9 cellular contexts compared by ENCODE assay signal in the genomic region with DNA sequence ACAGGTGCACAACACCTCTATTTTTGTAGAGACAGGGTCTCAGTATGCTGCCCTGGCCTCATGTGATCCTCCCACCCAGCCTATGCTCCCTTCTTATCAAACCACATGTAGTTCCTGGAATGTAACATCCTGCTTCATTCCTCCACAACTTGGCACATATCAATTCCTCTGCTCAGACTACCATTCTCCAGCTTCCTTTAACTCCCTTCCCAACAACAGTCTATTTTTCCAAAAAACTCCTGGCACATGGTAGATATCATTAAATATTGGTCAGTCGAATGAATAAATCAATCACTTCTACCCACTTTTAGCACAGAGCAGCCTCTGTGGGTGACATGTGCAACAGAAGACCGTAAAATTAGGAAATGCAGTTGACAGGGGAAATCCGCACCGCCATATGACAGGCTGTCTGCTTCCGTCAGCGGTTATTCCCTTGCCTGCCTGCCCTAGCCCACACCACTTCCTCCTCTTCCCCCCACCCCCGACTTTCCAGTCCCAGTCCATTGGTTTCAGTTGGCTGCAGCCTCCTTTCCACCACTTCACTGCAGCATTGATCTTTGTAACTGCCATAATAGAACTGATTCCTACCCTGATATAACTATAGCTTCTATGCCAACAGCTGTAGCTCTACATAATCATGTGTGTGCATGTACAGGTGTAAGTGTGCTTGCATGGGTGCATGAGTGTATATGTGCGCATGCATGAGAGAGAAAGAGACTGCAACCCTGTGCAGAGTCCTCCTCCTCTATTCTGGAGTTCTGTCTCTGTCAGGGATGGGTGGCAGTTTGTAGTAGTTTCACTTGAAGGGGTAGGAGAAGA. TPM values are rescaled to one million over a fixed set of nuclear protein-coding genes. Genes with fewer than 3 reads are reported as not detected.
DNase-seq lines count a peak whose midpoint lies in the region; ATAC-seq, FAIRE-seq and TF ChIP-seq lines count a peak whose summit lies in the region.
"Had no signal": no experiment of that assay in that cellular context is flagged by ENCODE, and none has a peak within 500 bp of the region (broad histone marks: within the 10 kb centered on the region; RNA-seq: fewer than 3 reads in every experiment).

No MANE protein-coding gene starts in this region.

- H3K27ac Mint-ChIP-seq in activated CD4-positive, alpha-beta T cell treated with anti-CD3 and anti-CD28 coated beads, Interleukin-2, amount 10 ng/mL, durations not matched to agents 24 days and 14 days, result peak overlapping the region; percentile 87

- no peak overlapping the region for H3K14ac ChIP-seq in H1 (ENCODE audit: insufficient read length)

- peaks cover 14% of the 10 kb centered on the region for H3F3A ChIP-seq in DOHH2 (ENCODE audit: control insufficient read depth, insufficient read depth)

- intact Hi-C loops in activated CD4-positive, alpha-beta T cell treated with anti-CD3 and anti-CD28 coated beads, Interleukin-2, amount 10 ng/mL, durations not matched to agents 24 days and 14 days (cut with micrococcal nuclease), result loop anchor here (1.0 kb wide), 2 partner anchors 22 to 823 kb away; no protein-coding TSS in a partner anchor
- intact Hi-C loops in posterior cingulate gyrus (cut with DNase I), result no loop called here

- no peaks in the 10 kb centered on the region for H3K23me2 ChIP-seq in H1 (ENCODE audit: low read depth, low read length)

- no peak for FAIRE-seq in H1 (lab: Jason Lieb, UNC)
- FAIRE-seq: endometrium had no signal

- H3K4me3 Mint-ChIP-seq in activated CD4-positive, alpha-beta T cell treated with anti-CD3 and anti-CD28 coated beads, Interleukin-2, amount 10 ng/mL, durations not matched to agents 24 days and 14 days, result peak overlapping the region; percentile 76

- H3K4me2 ChIP-seq in DOHH2 (ENCODE audit: low read length), result peak overlapping the region; percentile 96
- H3K4me2 ChIP-seq in H1 (ENCODE audit: insufficient read depth in 1 of 2, low read depth in 2 of 2, low read length in 2 of 2), result no peak overlapping the region

- H3K4me3 ChIP-seq in DOHH2 (ENCODE audit: low read length) (peak overlapping the region; percentile 63), H1 (ENCODE audit: extremely low read depth in 1 of 4, insufficient read depth in 2 of 4, low read depth in 3 of 4, low read length in 4 of 4) (no peak overlapping the region), upper lobe of left lung (peak overlapping the region in 1 of 4 donors; percentile 3)

- H3K4me1 Mint-ChIP-seq in activated CD4-positive, alpha-beta T cell treated with anti-CD3 and anti-CD28 coated beads, Interleukin-2, amount 10 ng/mL, durations not matched to agents 24 days and 14 days, result peaks cover 31% of the 10 kb centered on the region

- no peak for TF ChIP-seq EP300 in H1 (IDR thresholded peaks at IDR 0.05; ENCODE audit: borderline replicate concordance in 1 of 2, low read depth in 2 of 2, low read length in 2 of 2)
- TF ChIP-seq EP300 in upper lobe of left lung (IDR thresholded peaks at IDR 0.05), result peak in 1 of 4 donors; percentile 40

- no peaks in the 10 kb centered on the region for H3K9me2 ChIP-seq in DOHH2 (replicated peaks; ENCODE audit: control insufficient read depth, low read length)

- TF ChIP-seq RAD21 in H1 (IDR thresholded peaks at IDR 0.05 in 1 of 2, conservative IDR thresholded peaks at IDR 0.05 in 1 of 2; ENCODE audit: low read depth in 2 of 2, low read length in 2 of 2), result no peak

- H2BK120ac ChIP-seq in H1 (replicated peaks; ENCODE audit: low read depth, low read length), result no peak overlapping the region

- H3K36me3 Mint-ChIP-seq in activated CD4-positive, alpha-beta T cell treated with anti-CD3 and anti-CD28 coated beads, Interleukin-2, amount 10 ng/mL, durations not matched to agents 24 days and 14 days (ENCODE audit: low read depth), result no peaks in the 10 kb centered on the region

- H2BK15ac ChIP-seq in H1 (ENCODE audit: low read length), result no peak overlapping the region

- H4K91ac ChIP-seq in H1 (replicated peaks; ENCODE audit: insufficient read length, low read length), result no peak overlapping the region

- H3K9me3 ChIP-seq in DOHH2 (ENCODE audit: control insufficient read depth, insufficient read depth, low read length) (no peaks in the 10 kb centered on the region), H1 (ENCODE audit: insufficient read depth in 2 of 2, low read depth in 1 of 2, low read length in 1 of 2) (no peaks in the 10 kb centered on the region), upper lobe of left lung (no peaks in the 10 kb centered on the region)

- TF ChIP-seq CTCF in DOHH2 (IDR thresholded peaks at IDR 0.05; ENCODE audit: low read depth, low read length, poor library complexity, severe bottlenecking), result no peak
- no peak for TF ChIP-seq CTCF in H1 (IDR thresholded peaks at IDR 0.05; ENCODE audit: control extremely low read depth in 1 of 3, insufficient read depth in 1 of 3, low read depth in 1 of 3, low read length in 3 of 3)
- no peak for TF ChIP-seq CTCF in upper lobe of left lung (IDR thresholded peaks at IDR 0.05)

- H3K9ac ChIP-seq in H1 (replicated peaks in 1 of 4; ENCODE audit: extremely low read depth in 1 of 4, low read depth in 3 of 4, low read length in 3 of 4), result no peak overlapping the region

- H2BK12ac ChIP-seq in H1 (ENCODE audit: low read depth, low read length), result no peak overlapping the region

- H2BK20ac ChIP-seq in H1 (ENCODE audit: low read length), result no peak overlapping the region

- ATAC-seq in upper lobe of left lung (ENCODE audit: low FRiP score in 2 of 2), result peak; percentile 83 to 86

- H3K23ac ChIP-seq in H1 (ENCODE audit: insufficient read length), result no peak overlapping the region

- H3K79me1 ChIP-seq in H1 (ENCODE audit: low read depth, low read length), result no peaks in the 10 kb centered on the region

- H3K36me3 ChIP-seq in DOHH2 (ENCODE audit: control insufficient read depth, low read length), result no peaks in the 10 kb centered on the region
- no peaks in the 10 kb centered on the region for H3K36me3 ChIP-seq in H1 (ENCODE audit: control insufficient read depth in 2 of 4, insufficient read depth in 4 of 4, low read length in 3 of 4)
- no peaks in the 10 kb centered on the region for H3K36me3 ChIP-seq in upper lobe of left lung

- no peak overlapping the region for H3K18ac ChIP-seq in H1 (ENCODE audit: extremely low read depth, low read length)

- WGBS in H1 (ENCODE audit: extremely low coverage in 1 of 2, insufficient coverage in 1 of 2, insufficient read length in 1 of 2, insufficient replicate concordance in 2 of 2, low coverage in 1 of 2, low lambda C conversion rate in 2 of 2, missing lambda C conversion rate in 1 of 2), 2 experiments, result 75% methylated on average over 8 of the region's 8 CpGs; no CpG with 5 or more reads in 1 of the 2 experiments
- 19 to 38% methylated on average over 8 of the region's 8 CpGs for WGBS in upper lobe of left lung, 2 donors

- H3K4ac ChIP-seq in H1 (replicated peaks; ENCODE audit: insufficient read length, low read depth, low read length), result no peak overlapping the region

- H3K4me1 ChIP-seq in DOHH2 (ENCODE audit: control insufficient read depth, low read length) (peaks cover 45% of the 10 kb centered on the region), H1 (replicated peaks in 1 of 4; ENCODE audit: control insufficient read depth in 3 of 4, insufficient read depth in 4 of 4, low read length in 3 of 4) (peaks cover 0 to 5% (median 2%) of the 10 kb centered on the region in 4 experiments; a peak in 4 of 7 replicates), upper lobe of left lung (peaks cover 23 to 26% (median 24%) of the 10 kb centered on the region in 4 donors)

- H2AFZ ChIP-seq in H1 (ENCODE audit: low read length), result peak overlapping the region; percentile 43; the same call in 1 of the 2 replicates

- H2AK5ac ChIP-seq in H1 (ENCODE audit: low read depth, low read length), result no peak overlapping the region

- H3K27ac ChIP-seq in DOHH2 (ENCODE audit: low read depth, low read length) (peak overlapping the region; percentile 81), H1 (ENCODE audit: low read depth, low read length) (no peak overlapping the region), upper lobe of left lung (peak overlapping the region; percentile 17 to 64 (median 46))

- H3K27me3 ChIP-seq in DOHH2 (ENCODE audit: control insufficient read depth, low read length) (no peaks in the 10 kb centered on the region), H1 (replicated peaks in 1 of 4; ENCODE audit: control insufficient read depth in 3 of 4, extremely low read depth in 1 of 4, insufficient read depth in 3 of 4, low read length in 3 of 4) (no peaks in the 10 kb centered on the region), upper lobe of left lung (no peaks in the 10 kb centered on the region)

- no peaks in the 10 kb centered on the region for H3K9me3 Mint-ChIP-seq in activated CD4-positive, alpha-beta T cell treated with anti-CD3 and anti-CD28 coated beads, Interleukin-2, amount 10 ng/mL, durations not matched to agents 24 days and 14 days

- H4K5ac ChIP-seq in H1 (ENCODE audit: insufficient read length, low read depth, low read length), result no peak overlapping the region

- CTCF ChIA-PET in H1 (lab: Charles Lee; ENCODE audit: partially characterized antibody), result interaction anchor here (0.6 to 2.9 kb wide), 7 partner anchors 11 to 606 kb away, joined by 3 to 21 read pairs (median 4); no protein-coding TSS in a partner anchor

- no peak for TF ChIP-seq POLR2A in H1 (IDR thresholded peaks at IDR 0.05; ENCODE audit: control extremely low read depth in 1 of 2, low read depth in 2 of 2, low read length in 2 of 2)
- peak in 1 of 4 donors; percentile 16 for TF ChIP-seq POLR2A in upper lobe of left lung (IDR thresholded peaks at IDR 0.05)

- H4K8ac ChIP-seq in H1 (ENCODE audit: extremely low read depth, insufficient read depth, low read length), result no peak overlapping the region

- DNase-seq in HK-2 (ENCODE audit: unreplicated experiment) (peak; percentile 56), H1 (ENCODE audit: low read depth in 1 of 2, low spot score in 2 of 2) (no peak), posterior cingulate gyrus (peak in 6 of 10 donors; percentile 15 to 87 (median 31)), upper lobe of left lung (peak in 1 of 2 donors; percentile 82), NCI-H2196 treated with DMSO at 0.1 percent for 48 hours (lab: John Stamatoyannopoulos, UW; ENCODE audit: unreplicated experiment) (no peak), superior temporal gyrus (ENCODE audit: extremely low spot score) (no peak)
- peak; percentile 91 for DNase-seq in activated CD4-positive, alpha-beta T cell treated with anti-CD3 and anti-CD28 coated beads, Interleukin-2, amount 10 ng/mL, durations not matched to agents 24 days and 14 days

- H3K79me2 ChIP-seq in DOHH2 (ENCODE audit: control insufficient read depth, low read length) (no peaks in the 10 kb centered on the region), H1 (ENCODE audit: control insufficient read depth in 1 of 2, insufficient read depth in 2 of 2, low read length in 2 of 2) (no peaks in the 10 kb centered on the region)

- H4K20me1 ChIP-seq in DOHH2 (ENCODE audit: control insufficient read depth, insufficient read depth, low read depth, low read length) (no peaks in the 10 kb centered on the region), H1 (replicated peaks in 1 of 2; ENCODE audit: control insufficient read depth in 1 of 2, insufficient read depth in 2 of 2, low read length in 2 of 2) (no peaks in the 10 kb centered on the region)

- no peak overlapping the region for H2BK5ac ChIP-seq in H1 (ENCODE audit: low read depth, low read length)

- POLR2A ChIA-PET in H1 (lab: Charles Lee; ENCODE audit: partially characterized antibody), result interaction anchor here (0.8 to 35.7 kb wide), 10 partner anchors 8 to 41 kb away, joined by 3 to 741 read pairs (median 8); partner anchors contain the start of genes NASP and PRDX1

- no peak overlapping the region for H3K56ac ChIP-seq in H1 (replicated peaks; ENCODE audit: insufficient read length, low read depth, low read length)

- no peaks in the 10 kb centered on the region for H3K27me3 Mint-ChIP-seq in activated CD4-positive, alpha-beta T cell treated with anti-CD3 and anti-CD28 coated beads, Interleukin-2, amount 10 ng/mL, durations not matched to agents 24 days and 14 days

RNA-seq across cellular contexts. Expression of gene AKR1A1, which starts 6.8 kb away (rescaled TPM):
- 193 and 199 TPM in 2 replicates for total RNA-seq in activated CD4-positive, alpha-beta T cell treated with anti-CD3 and anti-CD28 coated beads, Interleukin-2, amount 10 ng/mL, durations not matched to agents 24 days and 14 days
- total RNA-seq in H1 (2021; fragmentation: NEBNext Ultra II Directional; extraction: Animal tissue kit (Norgen Biotek cat#: 25700)), result 334 and 344 TPM in 2 replicates
- 399 and 435 TPM in 2 replicates for polyA plus RNA-seq in H1 (2011; rRNA removed)
- 455 TPM for polyA plus RNA-seq in H1 (2011; cell fraction: cytosol; rRNA removed)
- polyA plus RNA-seq in H1 (2011; cell fraction: nucleus; rRNA removed), result 500 TPM
- polyA plus RNA-seq in H1 (2012, experiment 1 of 2), result 273 to 514 TPM (median 449 TPM) in 4 replicates
- 457 TPM for polyA plus RNA-seq in H1 (2012, experiment 2 of 2)
- polyA plus RNA-seq in H1 (2013, experiment 1 of 2), result 245 TPM
- 249 TPM for polyA plus RNA-seq in H1 (2013, experiment 2 of 2)
- polyA minus RNA-seq in H1 (2011; rRNA and poly(A)+ RNA removed), result 363 and 374 TPM in 2 replicates
- polyA minus RNA-seq in H1 (2011; cell fraction: cytosol; rRNA and poly(A)+ RNA removed), result 211 TPM
- 181 TPM for polyA minus RNA-seq in H1 (2011; cell fraction: nucleus; rRNA and poly(A)+ RNA removed)
- total RNA-seq in upper lobe of left lung, result 100 to 1,000 TPM in 4 of 6 donors, 10 to 100 TPM in 2; 92.1 to 210 (median 107) TPM

RNA-seq across cellular contexts. Expression of gene PRDX1, which starts 22.1 kb away (rescaled TPM):
- total RNA-seq in activated CD4-positive, alpha-beta T cell treated with anti-CD3 and anti-CD28 coated beads, Interleukin-2, amount 10 ng/mL, durations not matched to agents 24 days and 14 days, result 682 and 710 TPM in 2 replicates
- total RNA-seq in H1 (2021; fragmentation: NEBNext Ultra II Directional; extraction: Animal tissue kit (Norgen Biotek cat#: 25700)), result 1,354 and 1,418 TPM in 2 replicates
- 611 and 1,165 TPM in 2 replicates for polyA plus RNA-seq in H1 (2011; rRNA removed)
- polyA plus RNA-seq in H1 (2011; cell fraction: cytosol; rRNA removed), result 1,073 TPM
- 289 TPM for polyA plus RNA-seq in H1 (2011; cell fraction: nucleus; rRNA removed)
- 1,250 to 1,913 TPM (median 1,350 TPM) in 4 replicates for polyA plus RNA-seq in H1 (2012, experiment 1 of 2)
- polyA plus RNA-seq in H1 (2012, experiment 2 of 2), result 731 TPM
- 1,094 TPM for polyA plus RNA-seq in H1 (2013, experiment 1 of 2)
- polyA plus RNA-seq in H1 (2013, experiment 2 of 2), result 1,165 TPM
- 624 and 694 TPM in 2 replicates for polyA minus RNA-seq in H1 (2011; rRNA and poly(A)+ RNA removed)
- polyA minus RNA-seq in H1 (2011; cell fraction: cytosol; rRNA and poly(A)+ RNA removed), result 277 TPM
- 228 TPM for polyA minus RNA-seq in H1 (2011; cell fraction: nucleus; rRNA and poly(A)+ RNA removed)
- 100 to 1,000 TPM; 108 to 468 (median 390) TPM for total RNA-seq in upper lobe of left lung

RNA-seq across cellular contexts. Expression of gene NASP, which starts 40.0 kb away (rescaled TPM):
- 263 and 295 TPM in 2 replicates for total RNA-seq in activated CD4-positive, alpha-beta T cell treated with anti-CD3 and anti-CD28 coated beads, Interleukin-2, amount 10 ng/mL, durations not matched to agents 24 days and 14 days
- 629 and 647 TPM in 2 replicates for total RNA-seq in H1 (2021; fragmentation: NEBNext Ultra II Directional; extraction: Animal tissue kit (Norgen Biotek cat#: 25700))
- polyA plus RNA-seq in H1 (2011; rRNA removed), result 263 and 356 TPM in 2 replicates
- 423 TPM for polyA plus RNA-seq in H1 (2011; cell fraction: cytosol; rRNA removed)
- 380 TPM for polyA plus RNA-seq in H1 (2011; cell fraction: nucleus; rRNA removed)
- 633 to 774 TPM (median 699 TPM) in 4 replicates for polyA plus RNA-seq in H1 (2012, experiment 1 of 2)
- 83.2 TPM for polyA plus RNA-seq in H1 (2012, experiment 2 of 2)
- polyA plus RNA-seq in H1 (2013, experiment 1 of 2), result 395 TPM
- polyA plus RNA-seq in H1 (2013, experiment 2 of 2), result 401 TPM
- 220 and 315 TPM in 2 replicates for polyA minus RNA-seq in H1 (2011; rRNA and poly(A)+ RNA removed)
- 375 TPM for polyA minus RNA-seq in H1 (2011; cell fraction: cytosol; rRNA and poly(A)+ RNA removed)
- 203 TPM for polyA minus RNA-seq in H1 (2011; cell fraction: nucleus; rRNA and poly(A)+ RNA removed)
- total RNA-seq in upper lobe of left lung, result 10 to 100 TPM; 43.5 to 94.3 (median 59.5) TPM

RNA-seq across cellular contexts. Expression of gene MMACHC, which starts 43.7 kb away (rescaled TPM):
- 9.2 and 9.9 TPM in 2 replicates for total RNA-seq in activated CD4-positive, alpha-beta T cell treated with anti-CD3 and anti-CD28 coated beads, Interleukin-2, amount 10 ng/mL, durations not matched to agents 24 days and 14 days
- total RNA-seq in H1 (2021; fragmentation: NEBNext Ultra II Directional; extraction: Animal tissue kit (Norgen Biotek cat#: 25700)), result 7.3 and 9.8 TPM in 2 replicates
- 11.1 and 11.2 TPM in 2 replicates for polyA plus RNA-seq in H1 (2011; rRNA removed)
- 7.3 TPM for polyA plus RNA-seq in H1 (2011; cell fraction: cytosol; rRNA removed)
- 9.6 TPM for polyA plus RNA-seq in H1 (2011; cell fraction: nucleus; rRNA removed)
- 7.1 to 12.7 TPM (median 9.3 TPM) in 4 replicates for polyA plus RNA-seq in H1 (2012, experiment 1 of 2)
- polyA plus RNA-seq in H1 (2012, experiment 2 of 2), result 6.4 TPM
- polyA plus RNA-seq in H1 (2013, experiment 1 of 2), result 7.6 TPM
- polyA plus RNA-seq in H1 (2013, experiment 2 of 2), result 9.0 TPM
- polyA minus RNA-seq in H1 (2011; rRNA and poly(A)+ RNA removed), result 13.9 and 21.2 TPM in 2 replicates
- polyA minus RNA-seq in H1 (2011; cell fraction: cytosol; rRNA and poly(A)+ RNA removed), result 7.6 TPM
- 9.5 TPM for polyA minus RNA-seq in H1 (2011; cell fraction: nucleus; rRNA and poly(A)+ RNA removed)
- 1 to 10 TPM; 1.6 to 6.4 (median 3.5) TPM for total RNA-seq in upper lobe of left lung

RNA-seq across cellular contexts. Expression of gene CCDC163, which starts 43.9 kb away (rescaled TPM):
- 2.5 TPM in 2 replicates for total RNA-seq in activated CD4-positive, alpha-beta T cell treated with anti-CD3 and anti-CD28 coated beads, Interleukin-2, amount 10 ng/mL, durations not matched to agents 24 days and 14 days
- total RNA-seq in H1 (2021; fragmentation: NEBNext Ultra II Directional; extraction: Animal tissue kit (Norgen Biotek cat#: 25700)), result 3.7 and 3.8 TPM in 2 replicates
- polyA plus RNA-seq in H1 (2011; rRNA removed), result 5.0 and 6.0 TPM in 2 replicates
- polyA plus RNA-seq in H1 (2011; cell fraction: cytosol; rRNA removed), result 4.8 TPM
- 5.4 TPM for polyA plus RNA-seq in H1 (2011; cell fraction: nucleus; rRNA removed)
- 3.8 to 5.2 TPM (median 4.3 TPM) in 4 replicates for polyA plus RNA-seq in H1 (2012, experiment 1 of 2)
- polyA plus RNA-seq in H1 (2012, experiment 2 of 2), result 2.7 TPM
- 2.9 TPM for polyA plus RNA-seq in H1 (2013, experiment 1 of 2)
- polyA plus RNA-seq in H1 (2013, experiment 2 of 2), result 2.8 TPM
- polyA minus RNA-seq in H1 (2011; rRNA and poly(A)+ RNA removed), result 5.8 and 6.9 TPM in 2 replicates
- polyA minus RNA-seq in H1 (2011; cell fraction: cytosol; rRNA and poly(A)+ RNA removed), result 2.8 TPM
- polyA minus RNA-seq in H1 (2011; cell fraction: nucleus; rRNA and poly(A)+ RNA removed), result 3.4 TPM
- 1 to 10 TPM in 4 of 6 donors, under 1 TPM in 1, not detected in 1; 0.76 to 2.0 (median 1.4) TPM for total RNA-seq in upper lobe of left lung

Comparison
In these comparisons a context has a peak if more than half of its experiments do, and no peak if none do; other contexts are left out.
1. DNase-seq: peak in HK-2 (single experiment), activated CD4-positive, alpha-beta T cell treated with anti-CD3 and anti-CD28 coated beads, Interleukin-2, amount 10 ng/mL, durations not matched to agents 24 days and 14 days (single experiment) and posterior cingulate gyrus (6 of 10); none in H1 (0 of 2), NCI-H2196 treated with DMSO at 0.1 percent for 48 hours (single experiment) and superior temporal gyrus (single experiment).